ENCODE assay signal across 11 cellular contexts in genomic region chr3:145767909-145768308, GRCh38.
DNase-seq lines count a peak whose midpoint lies in the region; ATAC-seq and TF ChIP-seq lines count a peak whose summit lies in the region.
"Had no signal": no experiment of that assay in that cellular context is flagged by ENCODE, and none has a peak within 500 bp of the region (broad histone marks: within the 10 kb centered on the region; RNA-seq: fewer than 3 reads in every experiment).

No MANE protein-coding gene starts in this region.

- H3K79me2 ChIP-seq in PC-9 (ENCODE audit: low read depth) = no peaks in the 10 kb centered on the region

- no peak overlapping the region for H2AFZ ChIP-seq in PC-9

- DNase-seq in heart right ventricle (no peak), left cardiac atrium (no peak), PC-9 (no peak), fibroblast of mammary gland (ENCODE audit: low read depth) (peak; percentile 13)
- DNase-seq in stimulated activated CD4-positive, alpha-beta T cell treated with anti-CD3 and anti-CD28 coated beads, Interleukin-12 subunit alpha, Interleukin-12 subunit beta, amount 100 ng/mL, for 4 hours = no peak
- DNase-seq in activated T-cell treated with anti-CD3 and anti-CD28 coated beads, Interleukin-2, amount 50 U/mL, for 1 hour = no peak
- no peak for DNase-seq in activated CD4-positive, alpha-beta T cell treated with anti-CD3 and anti-CD28 coated beads, Interleukin-2, amount 50 U/mL, for 48 hours
- DNase-seq: NCI-H1417 treated with DMSO at 0.1 percent for 48 hours, stomach had no signal

- no peak overlapping the region for H3K4me2 ChIP-seq in PC-9

- intact Hi-C loops in heart right ventricle (cut with DNase I) = no loop called here
- intact Hi-C loops in left cardiac atrium (cut with DNase I) = no loop called here
- intact Hi-C loops in PC-9 (cut with micrococcal nuclease; ENCODE audit: unreplicated experiment) = loop anchor here (5.0 to 10.0 kb wide), 4 partner anchors 473 to 1991 kb away; partner anchors contain the start of gene DIPK2A

- 0 to 2% methylated on average over 1 of the region's 1 CpG for WGBS in heart right ventricle, 2 donors

- no peak overlapping the region for H3K4me3 ChIP-seq in heart right ventricle
- H3K4me3 ChIP-seq in PC-9 = no peak overlapping the region
- no peak overlapping the region for H3K4me3 ChIP-seq in fibroblast of mammary gland (ENCODE audit: control insufficient read depth, low read depth, low read length)
- H3K4me3 ChIP-seq: gastroesophageal sphincter, stomach had no signal

- CTCF ChIA-PET in PC-9 (lab: Charles Lee) = interaction anchor here (0.6 to 0.7 kb wide), 2 partner anchors 149 to 1023 kb away, joined by 3 read pairs; no protein-coding TSS in a partner anchor

- H3K36me3 ChIP-seq in heart right ventricle = no peaks in the 10 kb centered on the region
- no peaks in the 10 kb centered on the region for H3K36me3 ChIP-seq in PC-9 (ENCODE audit: low read depth)
- H3K36me3 ChIP-seq: gastroesophageal sphincter, stomach had no signal

- POLR2A ChIA-PET in PC-9 (lab: Charles Lee; ENCODE audit: unreplicated experiment) = interaction anchor here (0.6 to 0.7 kb wide), 2 partner anchors 32 to 596 kb away, joined by 7 to 10 read pairs; no protein-coding TSS in a partner anchor

- no TSS peak for BruUV-seq in PC-9 (replicated peaks; lab: Mats Ljungman, UMichigan)

- H3K9me3 ChIP-seq in heart right ventricle (peaks cover 0 to 4% (median 0%) of the 10 kb centered on the region in 11 donors), PC-9 (ENCODE audit: insufficient read depth, low read depth) (no peaks in the 10 kb centered on the region)
- H3K9me3 ChIP-seq: gastroesophageal sphincter had no signal

- H3K27ac ChIP-seq in heart right ventricle = no peak overlapping the region
- no peak overlapping the region for H3K27ac ChIP-seq in PC-9
- H3K27ac ChIP-seq: gastroesophageal sphincter, stomach had no signal

- no peak for ATAC-seq in heart right ventricle
- ATAC-seq in left cardiac atrium = no peak
- ATAC-seq in HG02588 (IDR thresholded peaks at IDR 0.05; ENCODE audit: unreplicated experiment) = no peak
- ATAC-seq: gastroesophageal sphincter had no signal

- no peaks in the 10 kb centered on the region for H4K20me1 ChIP-seq in PC-9 (ENCODE audit: insufficient read depth)

- TF ChIP-seq CTCF in heart right ventricle (IDR thresholded peaks at IDR 0.05) (peak in 6 of 9 donors; percentile 21 to 53 (median 35)), PC-9 (conservative IDR thresholded peaks at IDR 0.05) (peak; percentile 62), fibroblast of mammary gland (conservative IDR thresholded peaks at IDR 0.05; ENCODE audit: control insufficient read depth, insufficient read depth, low read depth, low read length) (peak; percentile 32)

- H3K27me3 ChIP-seq in heart right ventricle = no peaks in the 10 kb centered on the region
- no peaks in the 10 kb centered on the region for H3K27me3 ChIP-seq in PC-9 (ENCODE audit: insufficient read depth, low read depth)
- H3K27me3 ChIP-seq: gastroesophageal sphincter, stomach had no signal

- H3K4me1 ChIP-seq in heart right ventricle = no peaks in the 10 kb centered on the region
- H3K4me1 ChIP-seq in PC-9 (replicated peaks; ENCODE audit: insufficient read depth) = no peaks in the 10 kb centered on the region
- H3K4me1 ChIP-seq: gastroesophageal sphincter, stomach had no signal

- no peaks in the 10 kb centered on the region for H3F3A ChIP-seq in PC-9 (ENCODE audit: insufficient read depth, low read depth)

- H3K9me2 ChIP-seq in PC-9 (ENCODE audit: insufficient read depth) = no peaks in the 10 kb centered on the region
